Comparison of ENCODE assay signal across 8 cellular contexts in genomic region chr3:172580680-172581079, GRCh38. TPM values are rescaled to one million over a fixed set of nuclear protein-coding genes. Genes with fewer than 3 reads are reported as not detected.
DNase-seq lines count a peak whose midpoint lies in the region; ATAC-seq and TF ChIP-seq lines count a peak whose summit lies in the region.

No MANE protein-coding gene starts in this region.

- no peak overlapping the region for H3K27ac Mint-ChIP-seq in endodermal cell

- no peak overlapping the region for H3K9ac ChIP-seq in endodermal cell (ENCODE audit: extremely low read depth, low read length, poor library complexity, severe bottlenecking)

- intact Hi-C loops in left lung (cut with DNase I), result no loop called here

- TF ChIP-seq CTCF in left lung (IDR thresholded peaks at IDR 0.05) (no peak), endodermal cell (conservative IDR thresholded peaks at IDR 0.05) (no peak)

- no peak overlapping the region for H3K4me3 ChIP-seq in Jurkat, Clone E6-1 (ENCODE audit: low read length)
- H3K4me3 ChIP-seq in left lung (no peak overlapping the region), endodermal cell (ENCODE audit: low read length) (no peak overlapping the region)

- peak; percentile 39 for DNase-seq in Jurkat, Clone E6-1 (ENCODE audit: low read depth, low spot score)
- DNase-seq in left lung (no peak), NCI-H226 (no peak), occipital lobe (lab: John Stamatoyannopoulos, UW) (no peak), NCI-H748 (lab: John Stamatoyannopoulos, UW; ENCODE audit: unreplicated experiment) (no peak), endodermal cell (no peak)

- peak overlapping the region; percentile 50 to 68 for H3K27ac ChIP-seq in left lung
- H3K27ac ChIP-seq in endodermal cell (ENCODE audit: low read depth, low read length), result no peak overlapping the region

- no peaks in the 10 kb centered on the region for H3K9me3 ChIP-seq in left lung
- H3K9me3 ChIP-seq in endodermal cell (ENCODE audit: control insufficient read depth, low read length), result peaks cover 8% of the 10 kb centered on the region

- H3K4me3 Mint-ChIP-seq in endodermal cell, result no peak overlapping the region

- no peaks in the 10 kb centered on the region for H3K4me1 Mint-ChIP-seq in endodermal cell

- WGBS in endodermal cell (ENCODE audit: insufficient coverage in 1 of 2, insufficient read length in 1 of 2), 2 experiments, result 80% methylated on average over 1 of the region's 1 CpG; no CpG with 5 or more reads in 1 of the 2 experiments

- no peaks in the 10 kb centered on the region for H3K36me3 ChIP-seq in left lung
- no peaks in the 10 kb centered on the region for H3K36me3 ChIP-seq in endodermal cell (ENCODE audit: control insufficient read depth, insufficient read depth, low read length)

- H3K36me3 Mint-ChIP-seq in endodermal cell (ENCODE audit: low read depth), result no peaks in the 10 kb centered on the region

- peak; percentile 80 for ATAC-seq in GM18519 (IDR thresholded peaks at IDR 0.05; ENCODE audit: low FRiP score, unreplicated experiment)
- peak; percentile 72 for ATAC-seq in GM21619 (IDR thresholded peaks at IDR 0.05; ENCODE audit: unreplicated experiment)
- ATAC-seq in left lung, result no peak

- H3K27me3 ChIP-seq in left lung, result no peaks in the 10 kb centered on the region
- H3K27me3 ChIP-seq in endodermal cell (ENCODE audit: control insufficient read depth, insufficient read depth, low read length, poor library complexity, severe bottlenecking), result no peaks in the 10 kb centered on the region

- no peaks in the 10 kb centered on the region for H3K27me3 Mint-ChIP-seq in endodermal cell (ENCODE audit: insufficient read depth)

- H3K9me3 Mint-ChIP-seq in endodermal cell, result peaks cover 4% of the 10 kb centered on the region

- H3K4me1 ChIP-seq in left lung, result peaks cover 1 to 52% of the 10 kb centered on the region in 2 donors
- no peaks in the 10 kb centered on the region for H3K4me1 ChIP-seq in endodermal cell (ENCODE audit: control insufficient read depth, insufficient read depth, low read length)

RNA-seq across cellular contexts. Expression of gene TNFSF10, which starts 57.5 kb away (rescaled TPM):
- 10.4 TPM for polyA plus RNA-seq in Jurkat, Clone E6-1 (2012; ENCODE audit: insufficient read depth, insufficient read length)
- total RNA-seq in left lung, result 10 to 100 TPM; 52.2 to 95.2 TPM
- 4.7 TPM for total RNA-seq in occipital lobe
- under 1 TPM in 1 of 2 donors, not detected in 1; 0.51 TPM for total RNA-seq in endodermal cell
- polyA plus RNA-seq in endodermal cell (2013, experiment 1 of 2), result not detected
- not detected for polyA plus RNA-seq in endodermal cell (2013, experiment 2 of 2)
